In the genomic region with DNA sequence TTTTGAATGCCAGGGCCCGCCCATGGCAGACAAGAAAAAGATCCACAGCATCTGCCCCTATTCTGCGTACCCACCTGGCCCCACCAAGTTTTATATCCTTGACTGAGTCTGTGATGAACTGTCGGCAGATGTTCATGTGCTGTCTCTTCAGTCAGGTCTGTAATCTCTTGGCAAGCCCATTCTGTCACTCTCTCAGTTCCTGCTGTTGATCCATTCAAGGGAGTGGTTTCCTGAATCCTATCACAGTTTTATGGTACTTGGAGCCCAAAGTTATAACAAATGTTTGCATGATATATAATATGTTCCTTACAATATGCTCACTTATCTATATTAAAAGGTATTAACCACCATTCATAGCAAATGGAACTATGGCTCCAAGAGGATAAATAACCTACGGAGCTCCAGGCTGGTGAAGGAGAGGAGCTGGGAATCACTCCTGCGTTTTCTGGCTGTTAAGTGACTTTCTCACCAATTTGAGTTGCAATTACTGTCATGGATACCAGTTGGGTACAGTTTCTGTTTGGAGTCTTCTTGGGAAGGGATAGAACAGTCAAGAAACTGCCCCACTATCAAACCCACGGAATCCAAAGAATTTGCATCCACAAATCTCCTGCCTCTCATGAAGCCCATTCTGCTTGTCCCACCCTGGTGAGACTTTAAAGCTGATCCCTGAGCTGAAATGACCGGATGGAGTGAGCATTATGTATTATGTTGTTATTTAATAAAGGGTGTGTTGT, we compare ENCODE assay signal across 22 cellular contexts.
A peak's percentile ranks its signal among the peaks of the same experiment; 100 is the strongest.
DNase-seq lines count a peak whose midpoint lies in the region; ATAC-seq and TF ChIP-seq lines count a peak whose summit lies in the region.
"Had no signal": no experiment of that assay in that cellular context is flagged by ENCODE, and none has a peak within 500 bp of the region (broad histone marks: within the 10 kb centered on the region; RNA-seq: fewer than 3 reads in every experiment).

No MANE protein-coding gene starts in this region.

- H3K4me2 ChIP-seq in DND-41 (ENCODE audit: insufficient read depth, low read length) = no peak overlapping the region

- peaks cover 28% of the 10 kb centered on the region for H3K4me1 Mint-ChIP-seq in endodermal cell
- H3K4me1 Mint-ChIP-seq in nephron = peaks cover 66% of the 10 kb centered on the region

- TF ChIP-seq CTCF in DND-41 (IDR thresholded peaks at IDR 0.05; ENCODE audit: borderline replicate concordance, extremely low read depth, low read length, poor library complexity, severe bottlenecking) = no peak
- no peak for TF ChIP-seq CTCF in endodermal cell (conservative IDR thresholded peaks at IDR 0.05)
- TF ChIP-seq CTCF in nephron (IDR thresholded peaks at IDR 0.05; ENCODE audit: unreplicated experiment in 3 of 3) = no peak

- H3K27ac ChIP-seq in DND-41 (ENCODE audit: low read length) (peak overlapping the region; percentile 82), endodermal cell (ENCODE audit: low read depth, low read length) (no peak overlapping the region)

- H3K36me3 Mint-ChIP-seq in endodermal cell (ENCODE audit: low read depth) (no peaks in the 10 kb centered on the region), nephron (ENCODE audit: low read depth) (no peaks in the 10 kb centered on the region)
- H3K36me3 Mint-ChIP-seq: CD4-positive, CD25-positive, alpha-beta regulatory T cell had no signal

- H3K27me3 Mint-ChIP-seq in endodermal cell (ENCODE audit: insufficient read depth) (no peaks in the 10 kb centered on the region), nephron (ENCODE audit: low read depth) (no peaks in the 10 kb centered on the region)

- peaks cover 86% of the 10 kb centered on the region for H3K4me1 ChIP-seq in DND-41 (ENCODE audit: insufficient read depth, low read length)
- H3K4me1 ChIP-seq in endodermal cell (ENCODE audit: control insufficient read depth, insufficient read depth, low read length) = no peaks in the 10 kb centered on the region

- no peak overlapping the region for H3K4me3 Mint-ChIP-seq in endodermal cell
- no peak overlapping the region for H3K4me3 Mint-ChIP-seq in nephron
- H3K4me3 Mint-ChIP-seq: CD4-positive, CD25-positive, alpha-beta regulatory T cell had no signal

- H4K20me1 ChIP-seq in DND-41 (ENCODE audit: insufficient read depth, low read length) = no peaks in the 10 kb centered on the region

- no peak overlapping the region for H3K4me3 ChIP-seq in DND-41 (ENCODE audit: low read depth in 1 of 2, low read length in 2 of 2)
- no peak overlapping the region for H3K4me3 ChIP-seq in endodermal cell (ENCODE audit: low read length)

- no peaks in the 10 kb centered on the region for H3K79me2 ChIP-seq in DND-41 (ENCODE audit: insufficient read depth, low read length)

- no peak overlapping the region for H2AFZ ChIP-seq in DND-41 (ENCODE audit: low read depth, low read length)

- ATAC-seq in DND-41 (ENCODE audit: insufficient read depth, low read depth) (no peak), HG03097 (IDR thresholded peaks at IDR 0.05; ENCODE audit: low FRiP score, unreplicated experiment) (no peak), HG03354 (IDR thresholded peaks at IDR 0.05; ENCODE audit: poor library complexity, severe bottlenecking, unreplicated experiment) (no peak), GM21529 (IDR thresholded peaks at IDR 0.05; ENCODE audit: unreplicated experiment) (no peak)
- ATAC-seq: HepG2, PC-3 had no signal

- no peak overlapping the region for H3K9ac ChIP-seq in DND-41 (ENCODE audit: low read depth, low read length)
- H3K9ac ChIP-seq in endodermal cell (ENCODE audit: extremely low read depth, low read length, poor library complexity, severe bottlenecking) = no peak overlapping the region

- H3K27me3 ChIP-seq in DND-41 (ENCODE audit: insufficient read depth, low read length, poor library complexity) (no peaks in the 10 kb centered on the region), endodermal cell (ENCODE audit: control insufficient read depth, insufficient read depth, low read length, poor library complexity, severe bottlenecking) (no peaks in the 10 kb centered on the region)

- H3K9me3 ChIP-seq in DND-41 (ENCODE audit: insufficient read depth, low read length, severe bottlenecking) (no peaks in the 10 kb centered on the region), endodermal cell (ENCODE audit: control insufficient read depth, low read length) (no peaks in the 10 kb centered on the region)

- H3K27ac Mint-ChIP-seq in endodermal cell (no peak overlapping the region), nephron (peak overlapping the region in 2 of 3 experiments; percentile 37 to 39)
- H3K27ac Mint-ChIP-seq: CD4-positive, CD25-positive, alpha-beta regulatory T cell had no signal

- H3K36me3 ChIP-seq in DND-41 (ENCODE audit: insufficient read depth, low read length) = no peaks in the 10 kb centered on the region
- H3K36me3 ChIP-seq in endodermal cell (ENCODE audit: control insufficient read depth, insufficient read depth, low read length) = no peaks in the 10 kb centered on the region

- DNase-seq in DND-41 (no peak), NCI-H524 (lab: John Stamatoyannopoulos, UW) (peak; percentile 86 to 92), endodermal cell (peak; percentile 21)
- DNase-seq in central memory CD4-positive, alpha-beta T cell = no peak
- DNase-seq: AML-193; CD4-positive, CD25-positive, alpha-beta regulatory T cell; COR-L47; DMS53; GOT3; KG1; NCI-H1417 treated with DMSO at 0.1 percent for 48 hours; NCI-H187 treated with DMSO at 0.1 percent for 48 hours; NCI-H345; NCI-H748 treated with DMSO at 0.1 percent for 48 hours; PC-3; RPMI8226; SIG-M5 had no signal

- H3K9me3 Mint-ChIP-seq in endodermal cell (no peaks in the 10 kb centered on the region), nephron (no peaks in the 10 kb centered on the region)

- 90 to 95% methylated on average over 6 to 7 of the region's 7 CpGs for WGBS in endodermal cell (ENCODE audit: insufficient coverage in 1 of 2, insufficient read length in 1 of 2), 2 experiments

Comparison
In these comparisons a context has a peak if more than half of its experiments do, and no peak if none do; other contexts are left out.
1. DNase-seq: peak in NCI-H524 (2 of 2) and endodermal cell (single experiment); none in DND-41 (single experiment) and central memory CD4-positive, alpha-beta T cell (single experiment).